1 cellular context compared by ENCODE assay signal in genomic region chr20:1001981-1002681, GRCh38.
TF ChIP-seq lines count a peak whose summit lies in the region.

RSPO4 (minus strand) TSS chr20:1002311; CDS start chr20:1002164, 147 bp downstream.

TF ChIP-seq in GM23338, 12 proteins besides CTCF, POLR2A, EP300 and RAD21 (continued from another document):
- TF ChIP-seq ETS1 (IDR thresholded peaks at IDR 0.05): no peak
- TF ChIP-seq EZH2 (IDR thresholded peaks at IDR 0.05; ENCODE audit: low read depth, unreplicated experiment): no peak
TF ChIP-seq in GM23338: peak in this region for 0.
